27 cellular contexts compared by ENCODE assay signal in genomic region chr14:72683787-72684186, GRCh38.
"Had no signal": no experiment of that assay in that cellular context is flagged by ENCODE, and none has a peak within 500 bp of the region (broad histone marks: within the 10 kb centered on the region; RNA-seq: fewer than 3 reads in every experiment).

No MANE protein-coding gene starts in this region.

- H3K27me3 Mint-ChIP-seq: activated CD8-positive, alpha-beta T cell treated with anti-CD3 and anti-CD28 coated beads for 36 hours; activated naive CD8-positive, alpha-beta T cell treated with anti-CD3 and anti-CD28 coated beads for 36 hours; activated T-helper 17 cell treated with anti-CD3 and anti-CD28 coated beads, Interleukin-2, amount 50 U/mL, for 72 hours had no signal

- H3K36me3 ChIP-seq: breast epithelium, SJCRH30 had no signal

- H3K9me3 ChIP-seq: body of pancreas, breast epithelium, SJCRH30 had no signal

- H3K4me3 Mint-ChIP-seq: activated CD4-positive, alpha-beta T cell treated with anti-CD3 and anti-CD28 coated beads, Interleukin-2, amount 10 ng/mL, durations not matched to agents 24 days and 14 days; activated CD8-positive, alpha-beta T cell treated with anti-CD3 and anti-CD28 coated beads for 36 hours; activated naive CD8-positive, alpha-beta T cell treated with anti-CD3 and anti-CD28 coated beads for 36 hours; activated T-cell treated with anti-CD3 and anti-CD28 coated beads, Interleukin-2, amount 50 U/mL, for 72 hours; activated T-helper 17 cell treated with anti-CD3 and anti-CD28 coated beads, Interleukin-2, amount 50 U/mL, for 72 hours had no signal

- H3K4me1 Mint-ChIP-seq: activated T-helper 17 cell treated with anti-CD3 and anti-CD28 coated beads, Interleukin-2, amount 50 U/mL, for 72 hours had no signal

- H3K27ac ChIP-seq: body of pancreas, breast epithelium, SJCRH30, SK-N-MC had no signal

- H3K4me3 ChIP-seq: body of pancreas, breast epithelium, SJCRH30, SK-N-MC had no signal

- H3K27ac Mint-ChIP-seq: activated CD4-positive, alpha-beta T cell treated with anti-CD3 and anti-CD28 coated beads, Interleukin-2, amount 10 ng/mL, durations not matched to agents 24 days and 14 days; activated CD8-positive, alpha-beta T cell treated with anti-CD3 and anti-CD28 coated beads for 36 hours; activated naive CD8-positive, alpha-beta T cell treated with anti-CD3 and anti-CD28 coated beads for 36 hours; activated T-helper 17 cell treated with anti-CD3 and anti-CD28 coated beads, Interleukin-2, amount 50 U/mL, for 72 hours had no signal

- ATAC-seq: activated CD8-positive, alpha-beta T cell treated with anti-CD3 and anti-CD28 coated beads for 36 hours; activated T-cell treated with anti-CD3 and anti-CD28 coated beads, Interleukin-2, amount 50 U/mL, for 72 hours; activated T-helper 17 cell treated with anti-CD3 and anti-CD28 coated beads, Interleukin-2, amount 50 U/mL, for 72 hours; body of pancreas; Panc1 had no signal

- DNase-seq: activated CD4-positive, alpha-beta T cell treated with anti-CD3 and anti-CD28 coated beads, Interleukin-2, amount 10 ng/mL, durations not matched to agents 24 days and 14 days; activated CD4-positive, alpha-beta T cell treated with anti-CD3 and anti-CD28 coated beads, Interleukin-2, amount 50 U/mL, for 4 hours; activated CD8-positive, alpha-beta T cell treated with anti-CD3 and anti-CD28 coated beads for 36 hours; activated effector memory CD4-positive, alpha-beta T cell treated with anti-CD3 and anti-CD28 coated beads, Interleukin-2, amount 50 U/mL, for 16 hours; activated naive CD4-positive, alpha-beta T cell; activated naive CD4-positive, alpha-beta T cell treated with anti-CD3 and anti-CD28 coated beads, Interleukin-2, amount 50 U/mL, for 16 hours; activated naive CD8-positive, alpha-beta T cell treated with anti-CD3 and anti-CD28 coated beads for 36 hours; activated T-cell treated with anti-CD3 and anti-CD28 coated beads, Interleukin-2, amount 50 U/mL, for 1 hour; activated T-cell treated with anti-CD3 and anti-CD28 coated beads, Interleukin-2, amount 50 U/mL, for 72 hours; body of pancreas; NCI-H1105; NCI-H1417 treated with DMSO at 0.1 percent for 48 hours; NCI-H187 treated with DMSO at 0.1 percent for 48 hours; NCI-H2081; NCI-H2171 treated with DMSO at 0.1 percent for 48 hours; NCI-H2227 treated with DMSO at 0.1 percent for 48 hours; NCI-H446; NCI-H510A treated with DMSO at 0.1 percent for 48 hours; NCI-H748 treated with DMSO at 0.1 percent for 48 hours; OCI-M1; SHP77; SJCRH30; T1000 had no signal

- H3K9me3 Mint-ChIP-seq: activated CD4-positive, alpha-beta T cell treated with anti-CD3 and anti-CD28 coated beads, Interleukin-2, amount 10 ng/mL, durations not matched to agents 24 days and 14 days; activated CD8-positive, alpha-beta T cell treated with anti-CD3 and anti-CD28 coated beads for 36 hours; activated T-helper 17 cell treated with anti-CD3 and anti-CD28 coated beads, Interleukin-2, amount 50 U/mL, for 72 hours had no signal

- H3K4me1 ChIP-seq: body of pancreas, breast epithelium, SJCRH30 had no signal

- H3K27me3 ChIP-seq: body of pancreas, breast epithelium had no signal
